Comparison of ENCODE assay signal across 16 cellular contexts in genomic region chr11:42249956-42250355, GRCh38.
A peak's percentile ranks its signal among the peaks of the same experiment; 100 is the strongest.
DNase-seq lines count a peak whose midpoint lies in the region; ATAC-seq and TF ChIP-seq lines count a peak whose summit lies in the region.
"Had no signal": no experiment of that assay in that cellular context is flagged by ENCODE, and none has a peak within 500 bp of the region (broad histone marks: within the 10 kb centered on the region; RNA-seq: fewer than 3 reads in every experiment).

No MANE protein-coding gene starts in this region.

- peak overlapping the region; percentile 12; the same call in 1 of the 2 replicates for H3K4me2 ChIP-seq in PC-3 (ENCODE audit: low read length)
- H3K4me2 ChIP-seq: BLaER1, GM23338 had no signal

- intact Hi-C loops in PC-3 (cut with micrococcal nuclease): no loop called here

- peak overlapping the region; percentile 30 for H2AFZ ChIP-seq in PC-3 (ENCODE audit: low read length)
- H2AFZ ChIP-seq: GM23338 had no signal

- H3K27me3 ChIP-seq in PC-3 (ENCODE audit: low read length) (no peaks in the 10 kb centered on the region), foreskin keratinocyte (no peaks in the 10 kb centered on the region)
- H3K27me3 ChIP-seq: BLaER1 had no signal

- BruUV-seq in PC-3 (replicated peaks; lab: Mats Ljungman, UMichigan): no TSS peak

- no peaks in the 10 kb centered on the region for H4K20me1 ChIP-seq in PC-3 (ENCODE audit: low read length)
- H4K20me1 ChIP-seq: BLaER1 had no signal

- H3K9me3 ChIP-seq in PC-3 (ENCODE audit: low read length): 0 out of 2 replicates have a peak, but pooled peaks cover 4% of the 10 kb centered on the region

- TF ChIP-seq CTCF in PC-3 (conservative IDR thresholded peaks at IDR 0.05; ENCODE audit: low read depth, low read length) (no peak), cardiac fibroblast (IDR thresholded peaks at IDR 0.05; ENCODE audit: low read depth, low read length) (no peak), foreskin keratinocyte (conservative IDR thresholded peaks at IDR 0.05) (no peak), foreskin fibroblast (IDR thresholded peaks at IDR 0.05; ENCODE audit: low read depth, low read length) (no peak)

- DNase-seq in EH (ENCODE audit: low read depth) (peak; percentile 19), PC-3 (no peak), cardiac fibroblast (ENCODE audit: low read depth in 2 of 2) (peak; percentile 48 to 63), foreskin keratinocyte (peak in 1 of 2 donors; percentile 53), foreskin fibroblast (no peak)
- DNase-seq: 8988T; CD4-positive, alpha-beta memory T cell; DMS153; DMS79; GF-D8; HCEC 1CT; IMR-90 had no signal

- H3K4me3 ChIP-seq in PC-3 (ENCODE audit: low read length) (no peak overlapping the region), cardiac fibroblast (replicated peaks in 1 of 2; ENCODE audit: low read depth in 2 of 2, low read length in 2 of 2) (no peak overlapping the region), foreskin fibroblast (ENCODE audit: low read depth in 1 of 2, low read length in 2 of 2) (no peak overlapping the region)
- H3K4me3 ChIP-seq: BLaER1, GM23338 had no signal

- H3K9me2 ChIP-seq in PC-3 (replicated peaks; ENCODE audit: low read length): no peaks in the 10 kb centered on the region

- H3K27ac ChIP-seq in PC-3 (ENCODE audit: low read length) (no peak overlapping the region), foreskin keratinocyte (peak overlapping the region; percentile 29)
- H3K27ac ChIP-seq: BLaER1 had no signal

- H3K4me1 ChIP-seq in PC-3 (ENCODE audit: insufficient read depth, low read length): no peaks in the 10 kb centered on the region
- H3K4me1 ChIP-seq in foreskin keratinocyte: no peaks in the 10 kb centered on the region

- ATAC-seq in PC-3: no peak
- ATAC-seq in foreskin keratinocyte: peak; percentile 19
- no peak for ATAC-seq in GM19324 (IDR thresholded peaks at IDR 0.05; ENCODE audit: low FRiP score, unreplicated experiment)
- no peak for ATAC-seq in GM21737 (IDR thresholded peaks at IDR 0.05; ENCODE audit: unreplicated experiment)
- ATAC-seq: GM23338 had no signal

- H3K36me3 ChIP-seq in PC-3 (ENCODE audit: low read depth, low read length): no peaks in the 10 kb centered on the region
- H3K36me3 ChIP-seq: BLaER1 had no signal

- no peaks in the 10 kb centered on the region for H3K79me2 ChIP-seq in PC-3 (ENCODE audit: low read length)

- POLR2A ChIA-PET in PC-3 (lab: Charles Lee; ENCODE audit: unreplicated experiment): no interaction called here

- H3K9ac ChIP-seq in PC-3 (ENCODE audit: low read length): no peak overlapping the region
- H3K9ac ChIP-seq: BLaER1 had no signal

- CTCF ChIA-PET in PC-3 (lab: Charles Lee): no interaction called here

- no peaks in the 10 kb centered on the region for H3F3A ChIP-seq in PC-3 (ENCODE audit: low read length, unreplicated experiment)

Comparison
In these comparisons a context has a peak if more than half of its experiments do, and no peak if none do; other contexts are left out.
1. DNase-seq: peak in EH (single experiment) and cardiac fibroblast (2 of 2); none in PC-3 (single experiment) and foreskin fibroblast (0 of 2).